In genomic region chr17:10618202-10618635, GRCh38 we compare ENCODE assay signal across 8 cellular contexts. TPM values are rescaled to one million over a fixed set of nuclear protein-coding genes. Genes with fewer than 3 reads are reported as not detected.
DNase-seq lines count a peak whose midpoint lies in the region; ATAC-seq and TF ChIP-seq lines count a peak whose summit lies in the region.

No MANE protein-coding gene starts in this region.

- H3K27me3 Mint-ChIP-seq in activated CD4-positive, alpha-beta T cell treated with anti-CD3 and anti-CD28 coated beads, Interleukin-2, amount 10 ng/mL, durations not matched to agents 24 days and 14 days = no peaks in the 10 kb centered on the region
- H3K27me3 Mint-ChIP-seq in memory B cell = peaks cover 3% of the 10 kb centered on the region

- H3K27me3 ChIP-seq in dorsolateral prefrontal cortex = no peaks in the 10 kb centered on the region

- H3K4me1 Mint-ChIP-seq in activated CD4-positive, alpha-beta T cell treated with anti-CD3 and anti-CD28 coated beads, Interleukin-2, amount 10 ng/mL, durations not matched to agents 24 days and 14 days = no peaks in the 10 kb centered on the region
- no peaks in the 10 kb centered on the region for H3K4me1 Mint-ChIP-seq in memory B cell

- H3K27ac Mint-ChIP-seq in activated CD4-positive, alpha-beta T cell treated with anti-CD3 and anti-CD28 coated beads, Interleukin-2, amount 10 ng/mL, durations not matched to agents 24 days and 14 days = no peak overlapping the region
- no peak overlapping the region for H3K27ac Mint-ChIP-seq in memory B cell

- peak overlapping the region in 3 of 59 donors; percentile 6 to 49 (median 36) for H3K27ac ChIP-seq in dorsolateral prefrontal cortex

- no peaks in the 10 kb centered on the region for H3K36me3 Mint-ChIP-seq in activated CD4-positive, alpha-beta T cell treated with anti-CD3 and anti-CD28 coated beads, Interleukin-2, amount 10 ng/mL, durations not matched to agents 24 days and 14 days (ENCODE audit: low read depth)
- no peaks in the 10 kb centered on the region for H3K36me3 Mint-ChIP-seq in memory B cell

- peak overlapping the region in 18 of 59 donors; percentile 2 to 43 (median 30) for H3K4me3 ChIP-seq in dorsolateral prefrontal cortex

- DNase-seq in Right ventricle myocardium inferior (ENCODE audit: missing footprints) (no peak), cardiac septum (ENCODE audit: low spot score) (no peak), NCI-H345 treated with DMSO at 0.1 percent for 48 hours (lab: John Stamatoyannopoulos, UW; ENCODE audit: unreplicated experiment) (peak; percentile 21), dorsolateral prefrontal cortex (peak; percentile 30 to 83 (median 66)), memory B cell (ENCODE audit: low spot score in 2 of 2) (peak; percentile 49 to 57)
- peak; percentile 88 for DNase-seq in activated CD4-positive, alpha-beta T cell treated with anti-CD3 and anti-CD28 coated beads, Interleukin-2, amount 10 ng/mL, durations not matched to agents 24 days and 14 days
- peak; percentile 19 to 39 for DNase-seq in stimulated activated CD8-positive, alpha-beta memory T cell treated with anti-CD3 and anti-CD28 coated beads, Interleukin-15, amount 100 ng/mL, for 48 hours (ENCODE audit: low read depth in 2 of 2)

- H3K9me3 Mint-ChIP-seq in activated CD4-positive, alpha-beta T cell treated with anti-CD3 and anti-CD28 coated beads, Interleukin-2, amount 10 ng/mL, durations not matched to agents 24 days and 14 days = no peaks in the 10 kb centered on the region
- H3K9me3 Mint-ChIP-seq in memory B cell = no peaks in the 10 kb centered on the region

- peak; percentile 39 to 96 (median 84) for TF ChIP-seq CTCF in dorsolateral prefrontal cortex (IDR thresholded peaks at IDR 0.05 in 54 of 56, conservative IDR thresholded peaks at IDR 0.05 in 2 of 56; ENCODE audit: low read depth in 1 of 56, partially characterized antibody in 56 of 56)

- no peak overlapping the region for H3K4me3 Mint-ChIP-seq in activated CD4-positive, alpha-beta T cell treated with anti-CD3 and anti-CD28 coated beads, Interleukin-2, amount 10 ng/mL, durations not matched to agents 24 days and 14 days
- no peak overlapping the region for H3K4me3 Mint-ChIP-seq in memory B cell

- intact Hi-C loops in Right ventricle myocardium inferior (cut with DNase I) (loop anchor here (5.0 to 10.0 kb wide), 3 partner anchors 323 to 883 kb away; no protein-coding TSS in a partner anchor), cardiac septum (cut with DNase I) (loop anchor here (5.0 to 10.0 kb wide), 2 partner anchors 323 to 696 kb away; no protein-coding TSS in a partner anchor), dorsolateral prefrontal cortex (cut with DNase I) (loop anchor here in 1 of 2 donors (5.0 to 10.0 kb wide), 3 partner anchors 286 to 693 kb away; no protein-coding TSS in a partner anchor)
- intact Hi-C loops in activated CD4-positive, alpha-beta T cell treated with anti-CD3 and anti-CD28 coated beads, Interleukin-2, amount 10 ng/mL, durations not matched to agents 24 days and 14 days (cut with micrococcal nuclease) = loop anchor here (2.0 to 5.0 kb wide), 3 partner anchors 291 to 696 kb away; no protein-coding TSS in a partner anchor

- ATAC-seq in Right ventricle myocardium inferior (peak; percentile 88), HG02870 (IDR thresholded peaks at IDR 0.05; ENCODE audit: unreplicated experiment) (peak; percentile 79), memory B cell (ENCODE audit: low read depth) (peak; percentile 84)

RNA-seq across cellular contexts. Expression of gene MYH3, which starts 38.9 kb away (rescaled TPM):
- 0.43 TPM for total RNA-seq in Right ventricle myocardium inferior
- total RNA-seq in cardiac septum = 1.5 TPM
- total RNA-seq in activated CD4-positive, alpha-beta T cell treated with anti-CD3 and anti-CD28 coated beads, Interleukin-2, amount 10 ng/mL, durations not matched to agents 24 days and 14 days = 7.0 and 8.1 TPM in 2 replicates
- 1 to 10 TPM in 118 of 120 experiments, under 1 TPM in 2; 0.71 to 10.0 (median 3.6) TPM for total RNA-seq in dorsolateral prefrontal cortex

Comparison
In these comparisons a context has a peak if more than half of its experiments do, and no peak if none do; other contexts are left out.
1. DNase-seq: peak in NCI-H345 treated with DMSO at 0.1 percent for 48 hours (single experiment), activated CD4-positive, alpha-beta T cell treated with anti-CD3 and anti-CD28 coated beads, Interleukin-2, amount 10 ng/mL, durations not matched to agents 24 days and 14 days (single experiment), dorsolateral prefrontal cortex (10 of 10), memory B cell (2 of 2) and stimulated activated CD8-positive, alpha-beta memory T cell treated with anti-CD3 and anti-CD28 coated beads, Interleukin-15, amount 100 ng/mL, for 48 hours (2 of 2); none in Right ventricle myocardium inferior (single experiment) and cardiac septum (single experiment).
2. Peak in every context shown above with its lines, with median percentiles within 50 percentile points of each other: ATAC-seq.